In the genomic region with DNA sequence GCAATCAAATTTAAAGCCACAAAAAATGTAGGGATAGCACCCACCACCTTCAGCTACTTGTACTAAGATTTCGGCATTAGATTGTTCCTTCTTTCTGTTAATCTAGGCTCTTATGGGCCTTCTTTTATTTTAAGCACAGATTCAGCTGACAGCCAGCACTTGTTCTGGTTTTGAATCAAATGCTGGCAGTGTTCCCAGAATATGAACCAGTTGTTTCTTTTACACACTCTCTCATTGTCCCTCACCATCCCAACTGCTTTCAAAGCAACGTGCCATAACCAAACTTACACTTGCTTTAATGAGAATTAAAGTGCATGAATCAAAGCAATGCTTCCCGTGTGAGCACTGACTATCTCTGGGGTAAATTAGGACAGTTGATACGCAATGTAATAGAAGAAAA, we compare ENCODE assay signal across 11 cellular contexts.
DNase-seq lines count a peak whose midpoint lies in the region; ATAC-seq and TF ChIP-seq lines count a peak whose summit lies in the region.
"Had no signal": no experiment of that assay in that cellular context is flagged by ENCODE, and none has a peak within 500 bp of the region (broad histone marks: within the 10 kb centered on the region; RNA-seq: fewer than 3 reads in every experiment).

No MANE protein-coding gene starts in this region.

- H3K4me1 Mint-ChIP-seq in activated naive CD8-positive, alpha-beta T cell treated with anti-CD3 and anti-CD28 coated beads for 36 hours = no peaks in the 10 kb centered on the region

- H3K4me3 Mint-ChIP-seq in activated naive CD8-positive, alpha-beta T cell treated with anti-CD3 and anti-CD28 coated beads for 36 hours = no peak overlapping the region

- H3K27ac ChIP-seq in caudate nucleus (ENCODE audit: low read depth, low read length) = peak overlapping the region; percentile 4
- H3K27ac ChIP-seq: neutrophil had no signal

- no peak for ATAC-seq in HG02678 (IDR thresholded peaks at IDR 0.05; ENCODE audit: unreplicated experiment)

- no peaks in the 10 kb centered on the region for H3K27me3 Mint-ChIP-seq in activated naive CD8-positive, alpha-beta T cell treated with anti-CD3 and anti-CD28 coated beads for 36 hours

- H3K9me3 Mint-ChIP-seq in activated naive CD8-positive, alpha-beta T cell treated with anti-CD3 and anti-CD28 coated beads for 36 hours = no peaks in the 10 kb centered on the region

- no peak overlapping the region for H3K27ac Mint-ChIP-seq in activated naive CD8-positive, alpha-beta T cell treated with anti-CD3 and anti-CD28 coated beads for 36 hours

- no peaks in the 10 kb centered on the region for H3K36me3 Mint-ChIP-seq in activated naive CD8-positive, alpha-beta T cell treated with anti-CD3 and anti-CD28 coated beads for 36 hours

- peak; percentile 41 for DNase-seq in DMS 273 treated with DMSO at 0.1 percent for 48 hours (lab: John Stamatoyannopoulos, UW)
- peak; percentile 8 for DNase-seq in NCI-H2081 treated with DMSO at 0.1 percent for 48 hours (lab: John Stamatoyannopoulos, UW)
- DNase-seq in caudate nucleus (lab: John Stamatoyannopoulos, UW) = peak in 30 of 61 donors; percentile 0 to 81 (median 23)
- peak; percentile 79 for DNase-seq in midbrain (lab: John Stamatoyannopoulos, UW)
- DNase-seq in activated naive CD8-positive, alpha-beta T cell treated with anti-CD3 and anti-CD28 coated beads for 36 hours = no peak
- DNase-seq in germinal center (ENCODE audit: low spot score) = no peak
- DNase-seq in HEK293T (ENCODE audit: extremely low spot score) = no peak
- DNase-seq: erythroblast; stimulated activated CD8-positive, alpha-beta memory T cell treated with anti-CD3 and anti-CD28 coated beads, Interleukin-4, amount 100 ng/mL, for 48 hours had no signal

- POLR2A ChIA-PET in HEK293T (lab: Yijun Ruan, JAX) = no interaction called here

- CTCF ChIA-PET in HEK293T (lab: Yijun Ruan, JAX) = no interaction called here

TF ChIP-seq in HEK293T, 16 proteins besides CTCF, POLR2A, EP300 and RAD21:
- TF ChIP-seq SUZ12 (IDR thresholded peaks at IDR 0.05) (no peak), ARNT (IDR thresholded peaks at IDR 0.05) (no peak)

Comparison
In these comparisons a context has a peak if more than half of its experiments do, and no peak if none do; other contexts are left out.
1. DNase-seq: peak in DMS 273 treated with DMSO at 0.1 percent for 48 hours (single experiment), NCI-H2081 treated with DMSO at 0.1 percent for 48 hours (single experiment) and midbrain (single experiment); none in activated naive CD8-positive, alpha-beta T cell treated with anti-CD3 and anti-CD28 coated beads for 36 hours (single experiment), germinal center (single experiment) and HEK293T (single experiment).